ENCODE assay signal across 8 cellular contexts in genomic region chr6:55617272-55617671, GRCh38. TPM values are rescaled to one million over a fixed set of nuclear protein-coding genes. Genes with fewer than 3 reads are reported as not detected.
DNase-seq lines count a peak whose midpoint lies in the region; ATAC-seq, FAIRE-seq and TF ChIP-seq lines count a peak whose summit lies in the region.

No MANE protein-coding gene starts in this region.

- no peak overlapping the region for H3K4me2 ChIP-seq in A549

- FAIRE-seq in A549 (lab: Jason Lieb, UNC) (no peak), GM12892 (lab: Jason Lieb, UNC) (peak; percentile 58)

- H3K27ac ChIP-seq in A549 (no peak overlapping the region), RWPE1 (no peak overlapping the region)

- no peaks in the 10 kb centered on the region for H3K4me1 ChIP-seq in A549

- no peak overlapping the region for H3K4me3 Mint-ChIP-seq in glutamatergic neuron (ENCODE audit: unreplicated experiment)

- TF ChIP-seq EP300 in A549 (IDR thresholded peaks at IDR 0.05) = no peak

- H3K36me3 Mint-ChIP-seq in glutamatergic neuron (ENCODE audit: unreplicated experiment) = no peaks in the 10 kb centered on the region

- no peaks in the 10 kb centered on the region for H3K27me3 Mint-ChIP-seq in glutamatergic neuron (ENCODE audit: unreplicated experiment)

- no peak for TF ChIP-seq POLR2A in A549 (IDR thresholded peaks at IDR 0.05; ENCODE audit: low read length)
- no peak for TF ChIP-seq POLR2A in GM12892 (IDR thresholded peaks at IDR 0.05; ENCODE audit: low read depth, low read length)

- H3K9me3 Mint-ChIP-seq in glutamatergic neuron (ENCODE audit: unreplicated experiment) = peaks cover 2% of the 10 kb centered on the region

- 85% methylated on average over 5 of the region's 5 CpGs for WGBS in A549 (ENCODE audit: missing lambda C conversion rate)

- TF ChIP-seq CTCF in A549 (IDR thresholded peaks at IDR 0.05) = peak; percentile 33
- TF ChIP-seq CTCF in RWPE1 (conservative IDR thresholded peaks at IDR 0.05; ENCODE audit: low read depth) = 0 out of 2 replicates have a peak, but pooled peaks have one; percentile 9
- peak; percentile 72 for TF ChIP-seq CTCF in glutamatergic neuron (IDR thresholded peaks at IDR 0.05; ENCODE audit: partially characterized antibody, unreplicated experiment)

- no peak overlapping the region for H3K4me3 ChIP-seq in A549

- CTCF ChIA-PET in A549 (lab: Yijun Ruan, JAX) (interaction anchor here (0.7 to 1.2 kb wide), 2 partner anchors 94 to 267 kb away, joined by 3 read pairs; no protein-coding TSS in a partner anchor), RWPE1 (lab: Yijun Ruan, JAX) (interaction anchor here (0.6 to 0.8 kb wide), 2 partner anchors 16 to 273 kb away, joined by 3 to 4 read pairs; no protein-coding TSS in a partner anchor)

- POLR2A ChIA-PET in A549 (lab: Yijun Ruan, JAX) (no interaction called here), RWPE1 (lab: Yijun Ruan, JAX; ENCODE audit: low non-redundant PET) (no interaction called here)

- peak in 1 of 2 experiments; percentile 73; a peak in 3 of 6 replicates for ATAC-seq in A549
- peak; percentile 95 for ATAC-seq in HG03432 (IDR thresholded peaks at IDR 0.05; ENCODE audit: unreplicated experiment)
- no peak for ATAC-seq in HG02938 (IDR thresholded peaks at IDR 0.05; ENCODE audit: unreplicated experiment)

- no peak overlapping the region for H3K27ac Mint-ChIP-seq in glutamatergic neuron (ENCODE audit: unreplicated experiment)

- peak; percentile 41 to 57; a peak in 4 of 5 replicates for TF ChIP-seq RAD21 in A549 (conservative IDR thresholded peaks at IDR 0.05 in 1 of 2, IDR thresholded peaks at IDR 0.05 in 1 of 2)

- H3K4me1 Mint-ChIP-seq in glutamatergic neuron (ENCODE audit: low read depth, unreplicated experiment) = no peaks in the 10 kb centered on the region

- DNase-seq in A549 (ENCODE audit: low read depth in 1 of 2, low spot score in 1 of 2) = peak in 1 of 2 experiments; percentile 32
- DNase-seq in GM12892 (ENCODE audit: insufficient read length) = no peak
- DNase-seq in RWPE1 (ENCODE audit: low spot score) = peak; percentile 7
- DNase-seq in glutamatergic neuron = no peak
- no peak for DNase-seq in GDM1 (lab: John Stamatoyannopoulos, UW)
- DNase-seq in UCSD-AML1 (lab: John Stamatoyannopoulos, UW; ENCODE audit: unreplicated experiment) = no peak

- no peaks in the 10 kb centered on the region for H3K9me3 ChIP-seq in A549

TF ChIP-seq in A549, 52 proteins besides CTCF, POLR2A, EP300 and RAD21:
- TF ChIP-seq SMC3 (IDR thresholded peaks at IDR 0.05) (peak; percentile 55), ZC3H11A (IDR thresholded peaks at IDR 0.05) (no peak), FOXS1 (CRISPR knock-in tag; IDR thresholded peaks at IDR 0.05) (no peak), E2F6 (IDR thresholded peaks at IDR 0.05; ENCODE audit: borderline replicate concordance, low read depth) (no peak), RNF2 (IDR thresholded peaks at IDR 0.05; ENCODE audit: borderline replicate concordance, low read depth) (no peak)

RNA-seq across cellular contexts. Expression of gene HMGCLL1, which starts 38.3 kb away (rescaled TPM):
- polyA plus RNA-seq in A549 (2011; rRNA removed) = 0.66 and 0.78 TPM in 2 replicates
- polyA plus RNA-seq in A549 (2012; cell fraction: cytosol; rRNA removed) = 0.09 TPM in 2 replicates
- polyA plus RNA-seq in A549 (2012; cell fraction: nucleus; rRNA removed) = 0.06 and 0.27 TPM in 2 replicates
- 0.28 to 0.33 TPM (median 0.31 TPM) in 3 replicates for polyA plus RNA-seq in A549 (2017; fragmentation: RNase III; extraction: RNeasy Plus Mini Kit Qiagen cat#74134 plus additional on column Dnase treatment)
- 0.12 and 0.15 TPM in 2 replicates for polyA minus RNA-seq in A549 (2011; rRNA and poly(A)+ RNA removed)
- polyA plus RNA-seq in GM12892 (2012; ENCODE audit: missing spikeins) = not detected
- total RNA-seq in glutamatergic neuron (ENCODE audit: unreplicated experiment) = 6.3 TPM

Comparison
In these comparisons a context has a peak if more than half of its experiments do, and no peak if none do; other contexts are left out.
1. CTCF ChIP-seq: peak in every context shown above with its lines; median percentile 72 in glutamatergic neuron; 33 in A549; 9 in RWPE1.